2 cellular contexts compared by ENCODE assay signal in the genomic region with DNA sequence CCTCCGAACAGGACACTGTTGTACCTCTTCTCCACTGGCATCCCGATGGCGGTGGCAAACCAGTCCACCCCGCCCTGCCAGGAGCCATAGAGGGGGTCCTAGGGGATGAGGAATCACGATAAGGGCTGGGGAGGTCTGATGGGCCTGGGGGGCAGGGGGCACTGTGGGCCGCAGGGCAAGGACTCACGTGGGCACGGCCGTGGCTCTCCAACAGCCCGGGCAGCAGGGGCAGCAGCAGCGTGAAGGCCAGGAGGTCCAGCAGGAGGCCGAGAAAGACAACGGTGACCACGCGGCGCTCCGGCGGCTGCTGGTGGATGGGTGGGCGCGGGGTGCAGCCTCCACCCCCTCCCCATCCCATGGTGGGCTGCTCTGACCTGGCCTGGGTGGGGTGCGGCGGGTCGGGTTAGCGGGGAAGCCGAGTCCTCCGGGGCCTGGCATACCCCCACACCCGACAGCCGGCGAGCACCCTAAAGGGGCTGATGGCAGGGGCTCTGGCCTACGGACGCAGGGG.
TF ChIP-seq lines count a peak whose summit lies in the region.

No MANE protein-coding gene starts in this region.

TF ChIP-seq in K562, 482 proteins besides CTCF, POLR2A, EP300 and RAD21 (continued from another document):
- TF ChIP-seq, protein P1, sequence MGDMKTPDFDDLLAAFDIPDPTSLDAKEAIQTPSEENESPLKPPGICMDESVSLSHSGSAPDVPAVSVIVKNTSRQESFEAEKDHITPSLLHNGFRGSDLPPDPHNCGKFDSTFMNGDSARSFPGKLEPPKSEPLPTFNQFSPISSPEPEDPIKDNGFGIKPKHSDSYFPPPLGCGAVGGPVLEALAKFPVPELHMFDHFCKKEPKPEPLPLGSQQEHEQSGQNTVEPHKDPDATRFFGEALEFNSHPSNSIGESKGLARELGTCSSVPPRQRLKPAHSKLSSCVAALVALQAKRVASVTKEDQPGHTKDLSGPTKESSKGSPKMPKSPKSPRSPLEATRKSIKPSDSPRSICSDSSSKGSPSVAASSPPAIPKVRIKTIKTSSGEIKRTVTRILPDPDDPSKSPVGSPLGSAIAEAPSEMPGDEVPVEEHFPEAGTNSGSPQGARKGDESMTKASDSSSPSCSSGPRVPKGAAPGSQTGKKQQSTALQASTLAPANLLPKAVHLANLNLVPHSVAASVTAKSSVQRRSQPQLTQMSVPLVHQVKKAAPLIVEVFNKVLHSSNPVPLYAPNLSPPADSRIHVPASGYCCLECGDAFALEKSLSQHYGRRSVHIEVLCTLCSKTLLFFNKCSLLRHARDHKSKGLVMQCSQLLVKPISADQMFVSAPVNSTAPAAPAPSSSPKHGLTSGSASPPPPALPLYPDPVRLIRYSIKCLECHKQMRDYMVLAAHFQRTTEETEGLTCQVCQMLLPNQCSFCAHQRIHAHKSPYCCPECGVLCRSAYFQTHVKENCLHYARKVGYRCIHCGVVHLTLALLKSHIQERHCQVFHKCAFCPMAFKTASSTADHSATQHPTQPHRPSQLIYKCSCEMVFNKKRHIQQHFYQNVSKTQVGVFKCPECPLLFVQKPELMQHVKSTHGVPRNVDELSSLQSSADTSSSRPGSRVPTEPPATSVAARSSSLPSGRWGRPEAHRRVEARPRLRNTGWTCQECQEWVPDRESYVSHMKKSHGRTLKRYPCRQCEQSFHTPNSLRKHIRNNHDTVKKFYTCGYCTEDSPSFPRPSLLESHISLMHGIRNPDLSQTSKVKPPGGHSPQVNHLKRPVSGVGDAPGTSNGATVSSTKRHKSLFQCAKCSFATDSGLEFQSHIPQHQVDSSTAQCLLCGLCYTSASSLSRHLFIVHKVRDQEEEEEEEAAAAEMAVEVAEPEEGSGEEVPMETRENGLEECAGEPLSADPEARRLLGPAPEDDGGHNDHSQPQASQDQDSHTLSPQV (IDR thresholded peaks at IDR 0.05), result no peak
- TF ChIP-seq PHB (CRISPR knock-in tag; IDR thresholded peaks at IDR 0.05) (no peak), CHD2 (IDR thresholded peaks at IDR 0.05; ENCODE audit: low read depth, low read length) (no peak), FOXA3 (CRISPR knock-in tag; conservative IDR thresholded peaks at IDR 0.05 in 1 of 2, IDR thresholded peaks at IDR 0.05 in 1 of 2) (0 out of 4 replicates have a peak, but pooled peaks of 1 of the 2 experiments have one; percentile 53), PPARD (CRISPR knock-in tag; IDR thresholded peaks at IDR 0.05) (no peak), DMBX1 (CRISPR knock-in tag; IDR thresholded peaks at IDR 0.05; ENCODE audit: borderline replicate concordance) (no peak), DPF2 (IDR thresholded peaks at IDR 0.05) (no peak), HNRNPL (IDR thresholded peaks at IDR 0.05; ENCODE audit: low read depth, low read length) (peak; percentile 70; the same call in 1 of the 2 replicates), SAFB2 (IDR thresholded peaks at IDR 0.05; ENCODE audit: borderline replicate concordance, low read depth, low read length, severe bottlenecking) (no peak), TAF15 (IDR thresholded peaks at IDR 0.05; ENCODE audit: low read depth, low read length) (no peak), ZNF431 (CRISPR knock-in tag; IDR thresholded peaks at IDR 0.05) (no peak), HMGN3 (IDR thresholded peaks at IDR 0.05; ENCODE audit: borderline replicate concordance, extremely low read depth, insufficient read length, low read depth, low read length) (peak; percentile 16), GTF2E2 (tag; IDR thresholded peaks at IDR 0.05) (no peak), RBFOX2 (IDR thresholded peaks at IDR 0.05; ENCODE audit: low read depth, low read length) (peak; percentile 44; the same call in 1 of the 2 replicates), YY1 (IDR thresholded peaks at IDR 0.05; ENCODE audit: borderline replicate concordance in 1 of 3, control insufficient read depth in 1 of 3, extremely low read depth in 1 of 3, insufficient read depth in 3 of 3, insufficient read length in 1 of 3, insufficient replicate concordance in 2 of 3, low read depth in 1 of 3, low read length in 2 of 3) (no peak), POLR2H (tag; IDR thresholded peaks at IDR 0.05; ENCODE audit: low read depth) (no peak)
- TF ChIP-seq, protein P2, sequence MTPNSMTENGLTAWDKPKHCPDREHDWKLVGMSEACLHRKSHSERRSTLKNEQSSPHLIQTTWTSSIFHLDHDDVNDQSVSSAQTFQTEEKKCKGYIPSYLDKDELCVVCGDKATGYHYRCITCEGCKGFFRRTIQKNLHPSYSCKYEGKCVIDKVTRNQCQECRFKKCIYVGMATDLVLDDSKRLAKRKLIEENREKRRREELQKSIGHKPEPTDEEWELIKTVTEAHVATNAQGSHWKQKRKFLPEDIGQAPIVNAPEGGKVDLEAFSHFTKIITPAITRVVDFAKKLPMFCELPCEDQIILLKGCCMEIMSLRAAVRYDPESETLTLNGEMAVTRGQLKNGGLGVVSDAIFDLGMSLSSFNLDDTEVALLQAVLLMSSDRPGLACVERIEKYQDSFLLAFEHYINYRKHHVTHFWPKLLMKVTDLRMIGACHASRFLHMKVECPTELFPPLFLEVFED (CRISPR knock-in tag; conservative IDR thresholded peaks at IDR 0.05), result no peak
- TF ChIP-seq, protein P3, sequence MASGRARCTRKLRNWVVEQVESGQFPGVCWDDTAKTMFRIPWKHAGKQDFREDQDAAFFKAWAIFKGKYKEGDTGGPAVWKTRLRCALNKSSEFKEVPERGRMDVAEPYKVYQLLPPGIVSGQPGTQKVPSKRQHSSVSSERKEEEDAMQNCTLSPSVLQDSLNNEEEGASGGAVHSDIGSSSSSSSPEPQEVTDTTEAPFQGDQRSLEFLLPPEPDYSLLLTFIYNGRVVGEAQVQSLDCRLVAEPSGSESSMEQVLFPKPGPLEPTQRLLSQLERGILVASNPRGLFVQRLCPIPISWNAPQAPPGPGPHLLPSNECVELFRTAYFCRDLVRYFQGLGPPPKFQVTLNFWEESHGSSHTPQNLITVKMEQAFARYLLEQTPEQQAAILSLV (tag; IDR thresholded peaks at IDR 0.05), result no peak
- TF ChIP-seq, protein P4, sequence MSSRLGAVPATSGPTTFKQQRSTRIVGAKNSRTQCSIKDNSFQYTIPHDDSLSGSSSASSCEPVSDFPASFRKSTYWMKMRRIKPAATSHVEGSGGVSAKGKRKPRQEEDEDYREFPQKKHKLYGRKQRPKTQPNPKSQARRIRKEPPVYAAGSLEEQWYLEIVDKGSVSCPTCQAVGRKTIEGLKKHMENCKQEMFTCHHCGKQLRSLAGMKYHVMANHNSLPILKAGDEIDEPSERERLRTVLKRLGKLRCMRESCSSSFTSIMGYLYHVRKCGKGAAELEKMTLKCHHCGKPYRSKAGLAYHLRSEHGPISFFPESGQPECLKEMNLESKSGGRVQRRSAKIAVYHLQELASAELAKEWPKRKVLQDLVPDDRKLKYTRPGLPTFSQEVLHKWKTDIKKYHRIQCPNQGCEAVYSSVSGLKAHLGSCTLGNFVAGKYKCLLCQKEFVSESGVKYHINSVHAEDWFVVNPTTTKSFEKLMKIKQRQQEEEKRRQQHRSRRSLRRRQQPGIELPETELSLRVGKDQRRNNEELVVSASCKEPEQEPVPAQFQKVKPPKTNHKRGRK (tag; IDR thresholded peaks at IDR 0.05), result no peak

TF ChIP-seq in HepG2, 621 proteins besides CTCF, POLR2A, EP300 and RAD21 (continued from another document and continues in another):
- TF ChIP-seq, protein P5, sequence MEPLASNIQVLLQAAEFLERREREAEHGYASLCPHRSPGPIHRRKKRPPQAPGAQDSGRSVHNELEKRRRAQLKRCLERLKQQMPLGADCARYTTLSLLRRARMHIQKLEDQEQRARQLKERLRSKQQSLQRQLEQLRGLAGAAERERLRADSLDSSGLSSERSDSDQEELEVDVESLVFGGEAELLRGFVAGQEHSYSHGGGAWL (CRISPR knock-in tag; IDR thresholded peaks at IDR 0.05), result peak; percentile 65; the same call in 1 of the 2 replicates
- TF ChIP-seq ARHGAP35 (CRISPR knock-in tag; IDR thresholded peaks at IDR 0.05; ENCODE audit: borderline replicate concordance) (no peak), RXRA (CRISPR knock-in tag; IDR thresholded peaks at IDR 0.05) (peak; percentile 19; the same call in 1 of the 2 replicates), AGO2 (optimal IDR thresholded peaks at IDR 0.05; ENCODE audit: low read depth, low read length) (peak; percentile 72), NCOR1 (IDR thresholded peaks at IDR 0.05; ENCODE audit: borderline replicate concordance, low read length) (no peak), ISX (CRISPR knock-in tag; conservative IDR thresholded peaks at IDR 0.05) (no peak), ZNF598 (CRISPR knock-in tag; IDR thresholded peaks at IDR 0.05; ENCODE audit: borderline replicate concordance) (no peak), ZNF160 (CRISPR knock-in tag; IDR thresholded peaks at IDR 0.05) (no peak), ADNP (CRISPR knock-in tag; IDR thresholded peaks at IDR 0.05) (no peak), ZBTB8A (CRISPR knock-in tag; IDR thresholded peaks at IDR 0.05; ENCODE audit: borderline replicate concordance, low read depth) (no peak), XRCC5 (optimal IDR thresholded peaks at IDR 0.05; ENCODE audit: low read length) (no peak), NCOA1 (CRISPR knock-in tag; IDR thresholded peaks at IDR 0.05) (no peak), HNRNPK (IDR thresholded peaks at IDR 0.05; ENCODE audit: low read depth, low read length, poor library complexity, severe bottlenecking) (no peak), ARNT2 (CRISPR knock-in tag; IDR thresholded peaks at IDR 0.05; ENCODE audit: low read depth) (no peak)
- TF ChIP-seq, protein P6, sequence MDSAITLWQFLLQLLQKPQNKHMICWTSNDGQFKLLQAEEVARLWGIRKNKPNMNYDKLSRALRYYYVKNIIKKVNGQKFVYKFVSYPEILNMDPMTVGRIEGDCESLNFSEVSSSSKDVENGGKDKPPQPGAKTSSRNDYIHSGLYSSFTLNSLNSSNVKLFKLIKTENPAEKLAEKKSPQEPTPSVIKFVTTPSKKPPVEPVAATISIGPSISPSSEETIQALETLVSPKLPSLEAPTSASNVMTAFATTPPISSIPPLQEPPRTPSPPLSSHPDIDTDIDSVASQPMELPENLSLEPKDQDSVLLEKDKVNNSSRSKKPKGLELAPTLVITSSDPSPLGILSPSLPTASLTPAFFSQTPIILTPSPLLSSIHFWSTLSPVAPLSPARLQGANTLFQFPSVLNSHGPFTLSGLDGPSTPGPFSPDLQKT (CRISPR knock-in tag; IDR thresholded peaks at IDR 0.05; ENCODE audit: borderline replicate concordance), result no peak
- TF ChIP-seq, protein P7, sequence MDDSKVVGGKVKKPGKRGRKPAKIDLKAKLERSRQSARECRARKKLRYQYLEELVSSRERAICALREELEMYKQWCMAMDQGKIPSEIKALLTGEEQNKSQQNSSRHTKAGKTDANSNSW (CRISPR knock-in tag; IDR thresholded peaks at IDR 0.05; ENCODE audit: borderline replicate concordance), result no peak
- TF ChIP-seq, protein P8, sequence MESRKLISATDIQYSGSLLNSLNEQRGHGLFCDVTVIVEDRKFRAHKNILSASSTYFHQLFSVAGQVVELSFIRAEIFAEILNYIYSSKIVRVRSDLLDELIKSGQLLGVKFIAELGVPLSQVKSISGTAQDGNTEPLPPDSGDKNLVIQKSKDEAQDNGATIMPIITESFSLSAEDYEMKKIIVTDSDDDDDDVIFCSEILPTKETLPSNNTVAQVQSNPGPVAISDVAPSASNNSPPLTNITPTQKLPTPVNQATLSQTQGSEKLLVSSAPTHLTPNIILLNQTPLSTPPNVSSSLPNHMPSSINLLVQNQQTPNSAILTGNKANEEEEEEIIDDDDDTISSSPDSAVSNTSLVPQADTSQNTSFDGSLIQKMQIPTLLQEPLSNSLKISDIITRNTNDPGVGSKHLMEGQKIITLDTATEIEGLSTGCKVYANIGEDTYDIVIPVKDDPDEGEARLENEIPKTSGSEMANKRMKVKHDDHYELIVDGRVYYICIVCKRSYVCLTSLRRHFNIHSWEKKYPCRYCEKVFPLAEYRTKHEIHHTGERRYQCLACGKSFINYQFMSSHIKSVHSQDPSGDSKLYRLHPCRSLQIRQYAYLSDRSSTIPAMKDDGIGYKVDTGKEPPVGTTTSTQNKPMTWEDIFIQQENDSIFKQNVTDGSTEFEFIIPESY (CRISPR knock-in tag; IDR thresholded peaks at IDR 0.05), result peak; percentile 46; the same call in 1 of the 2 replicates
- TF ChIP-seq, protein P9, sequence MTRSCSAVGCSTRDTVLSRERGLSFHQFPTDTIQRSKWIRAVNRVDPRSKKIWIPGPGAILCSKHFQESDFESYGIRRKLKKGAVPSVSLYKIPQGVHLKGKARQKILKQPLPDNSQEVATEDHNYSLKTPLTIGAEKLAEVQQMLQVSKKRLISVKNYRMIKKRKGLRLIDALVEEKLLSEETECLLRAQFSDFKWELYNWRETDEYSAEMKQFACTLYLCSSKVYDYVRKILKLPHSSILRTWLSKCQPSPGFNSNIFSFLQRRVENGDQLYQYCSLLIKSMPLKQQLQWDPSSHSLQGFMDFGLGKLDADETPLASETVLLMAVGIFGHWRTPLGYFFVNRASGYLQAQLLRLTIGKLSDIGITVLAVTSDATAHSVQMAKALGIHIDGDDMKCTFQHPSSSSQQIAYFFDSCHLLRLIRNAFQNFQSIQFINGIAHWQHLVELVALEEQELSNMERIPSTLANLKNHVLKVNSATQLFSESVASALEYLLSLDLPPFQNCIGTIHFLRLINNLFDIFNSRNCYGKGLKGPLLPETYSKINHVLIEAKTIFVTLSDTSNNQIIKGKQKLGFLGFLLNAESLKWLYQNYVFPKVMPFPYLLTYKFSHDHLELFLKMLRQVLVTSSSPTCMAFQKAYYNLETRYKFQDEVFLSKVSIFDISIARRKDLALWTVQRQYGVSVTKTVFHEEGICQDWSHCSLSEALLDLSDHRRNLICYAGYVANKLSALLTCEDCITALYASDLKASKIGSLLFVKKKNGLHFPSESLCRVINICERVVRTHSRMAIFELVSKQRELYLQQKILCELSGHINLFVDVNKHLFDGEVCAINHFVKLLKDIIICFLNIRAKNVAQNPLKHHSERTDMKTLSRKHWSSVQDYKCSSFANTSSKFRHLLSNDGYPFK (CRISPR knock-in tag; IDR thresholded peaks at IDR 0.05; ENCODE audit: borderline replicate concordance), result 0 out of 2 replicates have a peak, but pooled peaks have one; percentile 15
- TF ChIP-seq, protein P10, sequence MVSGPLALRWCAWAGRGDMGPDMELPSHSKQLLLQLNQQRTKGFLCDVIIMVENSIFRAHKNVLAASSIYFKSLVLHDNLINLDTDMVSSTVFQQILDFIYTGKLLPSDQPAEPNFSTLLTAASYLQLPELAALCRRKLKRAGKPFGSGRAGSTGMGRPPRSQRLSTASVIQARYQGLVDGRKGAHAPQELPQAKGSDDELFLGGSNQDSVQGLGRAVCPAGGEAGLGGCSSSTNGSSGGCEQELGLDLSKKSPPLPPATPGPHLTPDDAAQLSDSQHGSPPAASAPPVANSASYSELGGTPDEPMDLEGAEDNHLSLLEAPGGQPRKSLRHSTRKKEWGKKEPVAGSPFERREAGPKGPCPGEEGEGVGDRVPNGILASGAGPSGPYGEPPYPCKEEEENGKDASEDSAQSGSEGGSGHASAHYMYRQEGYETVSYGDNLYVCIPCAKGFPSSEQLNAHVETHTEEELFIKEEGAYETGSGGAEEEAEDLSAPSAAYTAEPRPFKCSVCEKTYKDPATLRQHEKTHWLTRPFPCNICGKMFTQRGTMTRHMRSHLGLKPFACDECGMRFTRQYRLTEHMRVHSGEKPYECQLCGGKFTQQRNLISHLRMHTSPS (CRISPR knock-in tag; IDR thresholded peaks at IDR 0.05; ENCODE audit: low read depth), result 0 out of 2 replicates have a peak, but pooled peaks have one; percentile 12
- TF ChIP-seq, protein P11, sequence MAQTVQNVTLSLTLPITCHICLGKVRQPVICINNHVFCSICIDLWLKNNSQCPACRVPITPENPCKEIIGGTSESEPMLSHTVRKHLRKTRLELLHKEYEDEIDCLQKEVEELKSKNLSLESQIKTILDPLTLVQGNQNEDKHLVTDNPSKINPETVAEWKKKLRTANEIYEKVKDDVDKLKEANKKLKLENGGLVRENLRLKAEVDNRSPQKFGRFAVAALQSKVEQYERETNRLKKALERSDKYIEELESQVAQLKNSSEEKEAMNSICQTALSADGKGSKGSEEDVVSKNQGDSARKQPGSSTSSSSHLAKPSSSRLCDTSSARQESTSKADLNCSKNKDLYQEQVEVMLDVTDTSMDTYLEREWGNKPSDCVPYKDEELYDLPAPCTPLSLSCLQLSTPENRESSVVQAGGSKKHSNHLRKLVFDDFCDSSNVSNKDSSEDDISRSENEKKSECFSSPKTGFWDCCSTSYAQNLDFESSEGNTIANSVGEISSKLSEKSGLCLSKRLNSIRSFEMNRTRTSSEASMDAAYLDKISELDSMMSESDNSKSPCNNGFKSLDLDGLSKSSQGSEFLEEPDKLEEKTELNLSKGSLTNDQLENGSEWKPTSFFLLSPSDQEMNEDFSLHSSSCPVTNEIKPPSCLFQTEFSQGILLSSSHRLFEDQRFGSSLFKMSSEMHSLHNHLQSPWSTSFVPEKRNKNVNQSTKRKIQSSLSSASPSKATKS (CRISPR knock-in tag; IDR thresholded peaks at IDR 0.05), result no peak
